8 cellular contexts compared by ENCODE assay signal in the genomic region with DNA sequence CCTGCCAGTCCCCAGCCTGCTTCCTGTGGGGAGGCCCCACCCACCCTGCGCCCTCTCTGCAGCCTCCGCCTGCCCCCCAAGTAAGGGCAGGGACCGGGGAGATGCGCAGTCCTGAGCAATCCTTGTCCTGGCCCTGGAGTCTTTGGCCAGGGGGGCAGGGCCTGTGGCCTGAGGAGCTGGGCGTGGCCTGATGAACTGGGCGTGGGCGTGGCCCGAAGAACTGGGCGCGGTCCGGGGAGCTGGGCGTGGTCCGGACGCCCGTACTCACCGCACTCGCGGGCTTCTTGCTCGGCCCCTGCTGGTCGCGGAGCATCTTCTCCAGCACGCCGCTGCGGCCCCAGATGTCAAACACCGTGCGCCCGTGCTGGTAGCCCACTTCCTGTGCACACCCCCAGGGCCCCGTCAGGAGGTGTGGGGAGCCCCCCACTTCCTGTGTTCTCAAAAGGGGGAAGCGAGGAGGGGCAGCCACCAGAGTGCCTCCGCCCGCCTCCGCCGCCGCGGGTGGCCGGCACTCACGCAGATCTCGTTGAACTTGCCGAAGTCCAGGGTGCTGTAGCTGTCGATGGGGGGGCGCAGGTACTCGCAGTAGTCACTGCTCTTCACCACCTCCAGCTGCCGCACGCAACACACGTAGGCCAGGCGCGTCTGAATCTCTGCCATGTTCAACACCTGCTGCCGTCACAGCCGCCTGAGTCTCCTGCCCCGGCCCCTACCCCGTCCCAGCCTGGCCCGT. TPM values are rescaled to one million over a fixed set of nuclear protein-coding genes. Genes with fewer than 3 reads are reported as not detected.
DNase-seq lines count a peak whose midpoint lies in the region; ATAC-seq and TF ChIP-seq lines count a peak whose summit lies in the region.

No MANE protein-coding gene starts in this region.

- H3K4me1 ChIP-seq in gastroesophageal sphincter = peaks cover 0 to 46% (median 21%) of the 10 kb centered on the region in 3 donors

- ATAC-seq in GM18909 (IDR thresholded peaks at IDR 0.05; ENCODE audit: poor library complexity, unreplicated experiment) = peak; percentile 42
- peak; percentile 58 for ATAC-seq in HG03571 (IDR thresholded peaks at IDR 0.05; ENCODE audit: unreplicated experiment)
- peak; percentile 8 for ATAC-seq in gastroesophageal sphincter
- no peak for ATAC-seq in sciatic nerve

- TF ChIP-seq CTCF in gastroesophageal sphincter (IDR thresholded peaks at IDR 0.05) = peak in 1 of 4 experiments; percentile 10

- intact Hi-C loops in sciatic nerve (cut with DNase I) = no loop called here

- DNase-seq in activated CD8-positive, alpha-beta memory T cell treated with anti-CD3 and anti-CD28 coated beads for 4 hours (ENCODE audit: low read depth in 2 of 2) = peak; percentile 67 to 69
- peak; percentile 73 to 76 for DNase-seq in stimulated activated CD4-positive, alpha-beta T cell treated with anti-CD3 and anti-CD28 coated beads, Interleukin-2, amount 100 ng/mL, for 48 hours
- DNase-seq in kidney glomerular epithelial cell (lab: John Stamatoyannopoulos, UW) (no peak), NCI-H1694 treated with DMSO at 0.1 percent for 48 hours (lab: John Stamatoyannopoulos, UW) (no peak), sciatic nerve (ENCODE audit: low spot score) (no peak)

- H3K27me3 ChIP-seq in gastroesophageal sphincter = no peaks in the 10 kb centered on the region

- TF ChIP-seq EP300 in gastroesophageal sphincter (IDR thresholded peaks at IDR 0.05) = no peak

- no peak overlapping the region for H3K27ac ChIP-seq in gastroesophageal sphincter

- no CpG with 5 or more reads among the region's 52 CpGs for WGBS in gastroesophageal sphincter (ENCODE audit: low coverage in 1 of 2), 2 donors

- TF ChIP-seq POLR2A in gastroesophageal sphincter (IDR thresholded peaks at IDR 0.05) = no peak

- H3K9me3 ChIP-seq in gastroesophageal sphincter = no peaks in the 10 kb centered on the region

- no peak overlapping the region for H3K4me3 ChIP-seq in gastroesophageal sphincter

- H3K36me3 ChIP-seq in gastroesophageal sphincter = peaks cover 0 to 25% of the 10 kb centered on the region in 2 donors

RNA-seq across cellular contexts. Expression of gene NSMF, which starts 2.7 kb away (rescaled TPM):
- total RNA-seq in gastroesophageal sphincter = 10 to 100 TPM; 38.1 to 63.5 (median 49.1) TPM
- 50.4 TPM for total RNA-seq in sciatic nerve

RNA-seq across cellular contexts. Expression of gene ENTPD8, which starts 20.7 kb away (rescaled TPM):
- total RNA-seq in gastroesophageal sphincter (under 1 TPM in 1 of 4 donors, not detected in 3; 0.57 TPM), sciatic nerve (not detected)

RNA-seq across cellular contexts. Expression of gene NOXA1, which starts 38.6 kb away (rescaled TPM):
- 1 to 10 TPM; 1.1 to 4.2 (median 3.0) TPM for total RNA-seq in gastroesophageal sphincter
- total RNA-seq in sciatic nerve = 7.4 TPM

RNA-seq across cellular contexts. Expression of gene EXD3, which starts 38.9 kb away (rescaled TPM):
- 10 to 100 TPM in 2 of 4 donors, 1 to 10 TPM in 2; 3.7 to 29.7 (median 10.9) TPM for total RNA-seq in gastroesophageal sphincter
- total RNA-seq in sciatic nerve = 48.1 TPM

Comparison
In these comparisons a context has a peak if more than half of its experiments do, and no peak if none do; other contexts are left out.
1. DNase-seq: peak in activated CD8-positive, alpha-beta memory T cell treated with anti-CD3 and anti-CD28 coated beads for 4 hours (2 of 2) and stimulated activated CD4-positive, alpha-beta T cell treated with anti-CD3 and anti-CD28 coated beads, Interleukin-2, amount 100 ng/mL, for 48 hours (2 of 2); none in kidney glomerular epithelial cell (single experiment), NCI-H1694 treated with DMSO at 0.1 percent for 48 hours (single experiment) and sciatic nerve (single experiment).